Comparison of ENCODE assay signal across 12 cellular contexts in genomic region chr17:45305532-45306087, GRCh38. TPM values are rescaled to one million over a fixed set of nuclear protein-coding genes. Genes with fewer than 3 reads are reported as not detected.
A peak's percentile ranks its signal among the peaks of the same experiment; 100 is the strongest.
DNase-seq lines count a peak whose midpoint lies in the region; ATAC-seq and TF ChIP-seq lines count a peak whose summit lies in the region.
"Had no signal": no experiment of that assay in that cellular context is flagged by ENCODE, and none has a peak within 500 bp of the region (broad histone marks: within the 10 kb centered on the region; RNA-seq: fewer than 3 reads in every experiment).

No MANE protein-coding gene starts in this region.

- intact Hi-C loops in adrenal gland (cut with DNase I) = no loop called here

- H3K36me3 ChIP-seq in HEK293 (ENCODE audit: control insufficient read depth in 2 of 2, insufficient read depth in 1 of 2, low read length in 2 of 2) = peaks cover 0 to 10% of the 10 kb centered on the region in 2 experiments; a peak in 2 of 3 replicates
- H3K36me3 ChIP-seq in adrenal gland (replicated peaks in 1 of 2) = no peaks in the 10 kb centered on the region
- peaks cover 0 to 7% of the 10 kb centered on the region in 2 donors for H3K36me3 ChIP-seq in muscle layer of duodenum (ENCODE audit: control insufficient read depth in 1 of 2, insufficient read depth in 2 of 2, low read length in 2 of 2)

- H3K4me1 ChIP-seq in HEK293 (ENCODE audit: control insufficient read depth, insufficient read depth, low read length) (peaks cover 13% of the 10 kb centered on the region), adrenal gland (replicated peaks in 1 of 2) (peaks cover 45 to 64% of the 10 kb centered on the region in 2 donors), muscle layer of duodenum (ENCODE audit: control insufficient read depth in 1 of 2, insufficient read depth in 2 of 2, low read length in 2 of 2) (peaks cover 39 to 58% of the 10 kb centered on the region in 2 donors)

- no peaks in the 10 kb centered on the region for H3K27me3 ChIP-seq in adrenal gland
- no peaks in the 10 kb centered on the region for H3K27me3 ChIP-seq in muscle layer of duodenum (ENCODE audit: low read depth, low read length)

- WGBS in adrenal gland, 4 donors = 81 to 90% (median 86%) methylated on average over 3 of the region's 3 CpGs

- TF ChIP-seq POLR2A in adrenal gland (IDR thresholded peaks at IDR 0.05) = no peak

- CTCF ChIA-PET in HEK293 (lab: Yijun Ruan, JAX) = interaction anchor here (1.0 to 9.3 kb wide), 7 partner anchors 13 to 170 kb away, joined by 3 to 61 read pairs (median 5); partner anchors contain the start of gene ACBD4

- POLR2A ChIA-PET in HEK293 (lab: Yijun Ruan, JAX) = interaction anchor here (1.1 to 1.7 kb wide), 2 partner anchors 11 to 157 kb away, joined by 4 to 8 read pairs; partner anchors contain the start of genes HEXIM1 and MAP3K14

- H3K27ac ChIP-seq in HEK293 (ENCODE audit: extremely low read depth, low read depth, low read length) = no peak overlapping the region
- H3K27ac ChIP-seq in adrenal gland = peak overlapping the region in 3 of 5 donors; percentile 16 to 89 (median 40)
- peak overlapping the region; percentile 67 for H3K27ac ChIP-seq in muscle layer of duodenum (ENCODE audit: low read length)

- H3K9me3 ChIP-seq in HEK293 (ENCODE audit: control insufficient read depth, insufficient read depth, low read depth, low read length) (no peaks in the 10 kb centered on the region), adrenal gland (replicated peaks in 1 of 3) (no peaks in the 10 kb centered on the region), muscle layer of duodenum (ENCODE audit: control insufficient read depth in 1 of 2, low read length in 2 of 2) (no peaks in the 10 kb centered on the region)

- H3K4me3 ChIP-seq in AG10803 (ENCODE audit: low read length) = no peak overlapping the region
- no peak overlapping the region for H3K4me3 ChIP-seq in HEK293 (ENCODE audit: low read depth, low read length)
- no peak overlapping the region for H3K4me3 ChIP-seq in adrenal gland
- no peak overlapping the region for H3K4me3 ChIP-seq in muscle layer of duodenum (ENCODE audit: low read depth in 1 of 2, low read length in 2 of 2)

- no peak for TF ChIP-seq CTCF in AG10803 (conservative IDR thresholded peaks at IDR 0.05; ENCODE audit: low read length)
- TF ChIP-seq CTCF in HEK293 (tag by site-specific recombination; IDR thresholded peaks at IDR 0.05) = no peak
- TF ChIP-seq CTCF in adrenal gland (IDR thresholded peaks at IDR 0.05) = no peak

- no peak for ATAC-seq in activated CD4-positive, CD25-positive, alpha-beta regulatory T cell treated with anti-CD3 and anti-CD28 coated beads, Interleukin-2, amount 50 U/mL, for 24 hours
- no peak for ATAC-seq in HG02642 (IDR thresholded peaks at IDR 0.05; ENCODE audit: poor library complexity, unreplicated experiment)

- peak; percentile 83 for DNase-seq in AG10803 (ENCODE audit: low read depth)
- no peak for DNase-seq in adrenal gland
- no peak for DNase-seq in SHP77 (lab: John Stamatoyannopoulos, UW)
- DNase-seq in epidermal melanocyte (ENCODE audit: insufficient read length, low spot score) = no peak
- DNase-seq: anterior cingulate cortex, DMS153, NCI-H69 had no signal

TF ChIP-seq in HEK293, 187 proteins besides CTCF, POLR2A, EP300 and RAD21 (continues in another document):
- no peak for TF ChIP-seq ZIC2 (tag by site-specific recombination; IDR thresholded peaks at IDR 0.05)
- TF ChIP-seq ZNF549 (tag by site-specific recombination; IDR thresholded peaks at IDR 0.05) = no peak
- no peak for TF ChIP-seq ZNF362 (tag by site-specific recombination; IDR thresholded peaks at IDR 0.05)
- TF ChIP-seq ZNF114 (tag by site-specific recombination; IDR thresholded peaks at IDR 0.05) = no peak
- TF ChIP-seq YY1 (tag by site-specific recombination; IDR thresholded peaks at IDR 0.05) = no peak
- no peak for TF ChIP-seq ZNF747 (tag by site-specific recombination; IDR thresholded peaks at IDR 0.05)
- 0 out of 2 replicates have a peak, but pooled peaks have one; percentile 16 for TF ChIP-seq ZNF324 (tag by site-specific recombination; IDR thresholded peaks at IDR 0.05)
- no peak for TF ChIP-seq ZNF248 (tag by site-specific recombination; IDR thresholded peaks at IDR 0.05)
- TF ChIP-seq ZNF514 (tag by site-specific recombination; IDR thresholded peaks at IDR 0.05) = no peak
- TF ChIP-seq ZNF610 (tag by site-specific recombination; IDR thresholded peaks at IDR 0.05; ENCODE audit: borderline replicate concordance) = no peak
- peak; percentile 93 for TF ChIP-seq PRDM10 (tag by site-specific recombination; IDR thresholded peaks at IDR 0.05)
- no peak for TF ChIP-seq ZNF10 (tag by site-specific recombination; IDR thresholded peaks at IDR 0.05)
- no peak for TF ChIP-seq ZBTB11 (tag by site-specific recombination; conservative IDR thresholded peaks at IDR 0.05; ENCODE audit: low read depth)
- TF ChIP-seq ZBTB7A (tag by site-specific recombination; IDR thresholded peaks at IDR 0.05; ENCODE audit: low read depth) = no peak
- TF ChIP-seq ZNF555 (tag by site-specific recombination; conservative IDR thresholded peaks at IDR 0.05) = no peak
- TF ChIP-seq ZNF169 (tag by site-specific recombination; IDR thresholded peaks at IDR 0.05) = no peak
- no peak for TF ChIP-seq ZNF404 (tag by site-specific recombination; IDR thresholded peaks at IDR 0.05)
- no peak for TF ChIP-seq ZNF202 (tag by site-specific recombination; IDR thresholded peaks at IDR 0.05; ENCODE audit: borderline replicate concordance)
- peak; percentile 18; the same call in 1 of the 2 replicates for TF ChIP-seq ZFP69B (tag by site-specific recombination; IDR thresholded peaks at IDR 0.05)

RNA-seq across cellular contexts. Expression of gene MAP3K14, which starts 11.2 kb away (rescaled TPM):
- total RNA-seq in adrenal gland = 1 to 10 TPM; 2.4 to 9.7 (median 7.2) TPM
- 10 to 100 TPM in 1 of 3 donors, 1 to 10 TPM in 2; 2.9 to 14.7 (median 7.7) TPM for polyA plus RNA-seq in adrenal gland

RNA-seq across cellular contexts. Expression of gene SPATA32, which starts 43.7 kb away (rescaled TPM):
- under 1 TPM in 1 of 8 donors, not detected in 7; 0.11 TPM for total RNA-seq in adrenal gland
- polyA plus RNA-seq in adrenal gland = not detected
- total RNA-seq: glomerular endothelial cell had no signal
